Comparison of ENCODE assay signal across 3 cellular contexts in genomic region chr14:53984958-53985357, GRCh38.
TF ChIP-seq lines count a peak whose summit lies in the region.

No MANE protein-coding gene starts in this region.

TF ChIP-seq in HEK293, 187 proteins besides CTCF, POLR2A, EP300 and RAD21:
- TF ChIP-seq ZNF707 (tag by site-specific recombination; IDR thresholded peaks at IDR 0.05) = peak; percentile 91

TF ChIP-seq in K562, 482 proteins besides CTCF, POLR2A, EP300 and RAD21:
- TF ChIP-seq ZNF707 (CRISPR knock-in tag; conservative IDR thresholded peaks at IDR 0.05) = peak; percentile 91

TF ChIP-seq in HepG2, 621 proteins besides CTCF, POLR2A, EP300 and RAD21:
- 0 out of 2 replicates have a peak, but pooled peaks have one; percentile 45 for TF ChIP-seq ZNF431 (CRISPR knock-in tag; IDR thresholded peaks at IDR 0.05; ENCODE audit: borderline replicate concordance, low read depth)
